In genomic region chr6:15662246-15663056, GRCh38 we compare ENCODE assay signal across 8 cellular contexts. TPM values are rescaled to one million over a fixed set of nuclear protein-coding genes. Genes with fewer than 3 reads are reported as not detected.
DNase-seq lines count a peak whose midpoint lies in the region; ATAC-seq, FAIRE-seq and TF ChIP-seq lines count a peak whose summit lies in the region.

Gene DTNBP1, minus strand, starts transcription at chr6:15663028. Its CDS starts 159 bp downstream, at chr6:15662869.

- TF ChIP-seq CTCF in WTC11 (IDR thresholded peaks at IDR 0.05), result no peak
- no peak for TF ChIP-seq CTCF in bronchial epithelial cell (IDR thresholded peaks at IDR 0.05; ENCODE audit: insufficient read depth, low read length, severe bottlenecking)
- TF ChIP-seq CTCF in keratinocyte (optimal IDR thresholded peaks at IDR 0.05 in 1 of 3, IDR thresholded peaks at IDR 0.05 in 1 of 3, conservative IDR thresholded peaks at IDR 0.05 in 1 of 3; ENCODE audit: extremely low read depth in 1 of 3, insufficient read depth in 2 of 3, low read length in 3 of 3), result no peak

- peak within 1 kb of the TSS; percentile 74 for H3K4me3 Mint-ChIP-seq in WTC11

- H3K36me3 ChIP-seq in bronchial epithelial cell (ENCODE audit: control insufficient read depth, insufficient read depth, low read length) (no peaks in the 10 kb centered on the region), keratinocyte (ENCODE audit: control insufficient read depth in 2 of 2, extremely low read depth in 1 of 2, insufficient read depth in 2 of 2, low read length in 2 of 2) (no peaks in the 10 kb centered on the region)

- H4K20me1 ChIP-seq in keratinocyte (ENCODE audit: control insufficient read depth, extremely low read depth, insufficient read depth, low read length), result no peaks in the 10 kb centered on the region

- peak within 1 kb of the TSS; percentile 65 for H2AFZ ChIP-seq in keratinocyte (ENCODE audit: control insufficient read depth, low read length)

- CTCF ChIA-PET in WTC11 (lab: Charles Lee), result interaction anchor here (0.8 to 1.3 kb wide), 5 partner anchors 29 to 624 kb away, joined by 3 to 4 read pairs (median 3); no protein-coding TSS in a partner anchor

- H3K4me3 ChIP-seq in bronchial epithelial cell (ENCODE audit: low read depth, low read length) (peak within 1 kb of the TSS; percentile 58), keratinocyte (ENCODE audit: control insufficient read depth in 2 of 3, extremely low read depth in 1 of 3, insufficient read depth in 2 of 3, low read depth in 1 of 3, low read length in 3 of 3) (peak within 1 kb of the TSS; percentile 73 to 94 (median 79))

- no peak within 1 kb of the TSS for H3K27ac Mint-ChIP-seq in WTC11

- H3K9ac ChIP-seq in keratinocyte (ENCODE audit: control insufficient read depth, extremely low read depth, insufficient read depth, low read length), result peak within 1 kb of the TSS; percentile 60

- no peaks in the 10 kb centered on the region for H3K9me3 Mint-ChIP-seq in WTC11

- H3K27me3 Mint-ChIP-seq in WTC11 (ENCODE audit: low read depth), result peaks cover 28% of the 10 kb centered on the region

- H3K79me2 ChIP-seq in keratinocyte (ENCODE audit: control insufficient read depth, insufficient read depth, low read length), result peaks cover 3% of the 10 kb centered on the region

- DNase-seq in NCI-H524 (lab: John Stamatoyannopoulos, UW) (peak; percentile 67 to 82), NCI-H524 treated with DMSO at 0.1 percent for 48 hours (lab: John Stamatoyannopoulos, UW) (no peak), NCI-H1694 treated with DMSO at 0.1 percent for 48 hours (lab: John Stamatoyannopoulos, UW) (peak; percentile 18), WTC11 (ENCODE audit: low spot score) (peak; percentile 81), bronchial epithelial cell (ENCODE audit: low read depth) (peak; percentile 25), keratinocyte (ENCODE audit: low read depth, low spot score) (no peak)
- DNase-seq in stimulated activated CD4-positive, alpha-beta T cell treated with anti-CD3 and anti-CD28 coated beads, Interleukin-15, amount 100 ng/mL, for 1 hour (ENCODE audit: low read depth in 1 of 2, low spot score in 1 of 2), result peak; percentile 69 to 77

- peak within 1 kb of the TSS; percentile 32 for H3K27ac ChIP-seq in keratinocyte (ENCODE audit: control insufficient read depth, insufficient read depth, low read length)

- ATAC-seq in HG02798 (IDR thresholded peaks at IDR 0.05; ENCODE audit: poor library complexity, unreplicated experiment), result peak; percentile 78
- ATAC-seq in WTC11, result peak; percentile 74

- H3K9me3 ChIP-seq in keratinocyte (ENCODE audit: control insufficient read depth, low read depth, low read length), result no peaks in the 10 kb centered on the region

- dilution Hi-C loops in keratinocyte (cut with MboI; ENCODE audit: extremely low pct_ligation_motif_present, low sequenced_read_pairs), result no loop called here

- no peak for FAIRE-seq in bronchial epithelial cell (lab: Jason Lieb, UNC)
- no peak for FAIRE-seq in keratinocyte (lab: Jason Lieb, UNC)

- peaks cover 3% of the 10 kb centered on the region for H3K36me3 Mint-ChIP-seq in WTC11

- peak within 1 kb of the TSS; percentile 93 for H3K4me2 ChIP-seq in keratinocyte (ENCODE audit: control insufficient read depth, extremely low read depth, insufficient read depth, low read depth, low read length)

- POLR2A ChIA-PET in WTC11 (lab: Charles Lee), result interaction anchor here (0.6 kb wide), 1 partner anchor 65 kb away, joined by 5 read pairs; no protein-coding TSS in a partner anchor

- H3K27me3 ChIP-seq in bronchial epithelial cell (ENCODE audit: control insufficient read depth, insufficient read depth, low read length) (no peaks in the 10 kb centered on the region), keratinocyte (ENCODE audit: control insufficient read depth, extremely low read depth, insufficient read depth, low read length) (no peaks in the 10 kb centered on the region)

- H3K4me1 Mint-ChIP-seq in WTC11, result peaks cover 31% of the 10 kb centered on the region

- H3K4me1 ChIP-seq in keratinocyte (ENCODE audit: control insufficient read depth, extremely low read depth, insufficient read depth, low read length), result peaks cover 3% of the 10 kb centered on the region

- no peaks in the 10 kb centered on the region for H3K9me1 ChIP-seq in keratinocyte (ENCODE audit: control insufficient read depth, extremely low read depth, insufficient read depth, low read length)

TF ChIP-seq in WTC11, 78 proteins besides CTCF, POLR2A, EP300 and RAD21 (continues in another document):
- TF ChIP-seq FOXP4 (CRISPR knock-in tag; IDR thresholded peaks at IDR 0.05) (peak; percentile 74), PRDM15 (CRISPR knock-in tag; IDR thresholded peaks at IDR 0.05) (0 out of 2 replicates have a peak, but pooled peaks have one; percentile 26), SMAD3 (CRISPR knock-in tag; IDR thresholded peaks at IDR 0.05; ENCODE audit: borderline replicate concordance) (no peak; the same call in 1 of the 2 replicates), HMGXB4 (CRISPR knock-in tag; IDR thresholded peaks at IDR 0.05) (peak; percentile 87; the same call in 1 of the 2 replicates), HMGA2 (CRISPR knock-in tag; IDR thresholded peaks at IDR 0.05) (no peak)

RNA-seq across cellular contexts. Expression of gene DTNBP1, which starts in this region (rescaled TPM):
- total RNA-seq in WTC11 (2021) (13.3 to 15.1 TPM (median 14.4 TPM) in 3 replicates), bronchial epithelial cell (6.3 and 11.0 TPM in 2 replicates)
- 11.2 to 17.9 TPM (median 11.5 TPM) in 3 replicates for polyA plus RNA-seq in keratinocyte
- polyA plus RNA-seq in keratinocyte (2011; ENCODE audit: low read depth), result 18.8 TPM
- polyA plus RNA-seq in keratinocyte (2011; cell fraction: cytosol; rRNA removed), result 11.6 and 14.4 TPM in 2 replicates
- 14.8 and 17.4 TPM in 2 replicates for polyA plus RNA-seq in keratinocyte (2011; cell fraction: nucleus; rRNA removed)
- polyA plus RNA-seq in keratinocyte (2012; ENCODE audit: low replicate concordance), result 8.9 and 12.4 TPM in 2 replicates
- polyA minus RNA-seq in keratinocyte, result 10.3 to 13.6 TPM (median 10.9 TPM) in 3 replicates
- 6.7 TPM for polyA minus RNA-seq in keratinocyte (2011; cell fraction: cytosol; rRNA and poly(A)+ RNA removed)
- 3.2 and 8.8 TPM in 2 replicates for polyA minus RNA-seq in keratinocyte (2011; cell fraction: nucleus; rRNA and poly(A)+ RNA removed)

Comparison
In these comparisons a context has a peak if more than half of its experiments do, and no peak if none do; other contexts are left out.
1. DNase-seq: peak in NCI-H524 (2 of 2), NCI-H1694 treated with DMSO at 0.1 percent for 48 hours (single experiment), WTC11 (single experiment), bronchial epithelial cell (single experiment) and stimulated activated CD4-positive, alpha-beta T cell treated with anti-CD3 and anti-CD28 coated beads, Interleukin-15, amount 100 ng/mL, for 1 hour (2 of 2); none in NCI-H524 treated with DMSO at 0.1 percent for 48 hours (single experiment) and keratinocyte (single experiment).